ENCODE assay signal across 34 cellular contexts in genomic region chr2:18381451-18381850, GRCh38.
"Had no signal": no experiment of that assay in that cellular context is flagged by ENCODE, and none has a peak within 500 bp of the region (broad histone marks: within the 10 kb centered on the region; RNA-seq: fewer than 3 reads in every experiment).

No MANE protein-coding gene starts in this region.

- ATAC-seq: activated CD8-positive, alpha-beta T cell treated with anti-CD3 and anti-CD28 coated beads for 36 hours; activated naive CD4-positive, alpha-beta T cell treated with anti-CD3 and anti-CD28 coated beads, Interleukin-2, amount 50 U/mL, for 72 hours; activated T-cell treated with anti-CD3 and anti-CD28 coated beads, Interleukin-2, amount 50 U/mL, for 4 hours; activated T-cell treated with anti-CD3 and anti-CD28 coated beads, Interleukin-2, amount 50 U/mL, for 72 hours; activated T-helper 17 cell treated with anti-CD3 and anti-CD28 coated beads, Interleukin-2, amount 50 U/mL, for 72 hours had no signal

- H3K4me3 Mint-ChIP-seq: activated B cell treated with CpG ODN at 0.5 μM for 24 hours; activated CD4-positive, alpha-beta memory T cell treated with anti-CD3 and anti-CD28 coated beads for 36 hours; activated CD4-positive, alpha-beta T cell treated with anti-CD3 and anti-CD28 coated beads, Interleukin-2, amount 10 ng/mL, durations not matched to agents 24 days and 14 days; activated CD8-positive, alpha-beta T cell treated with anti-CD3 and anti-CD28 coated beads for 36 hours; activated naive CD4-positive, alpha-beta T cell treated with anti-CD3 and anti-CD28 coated beads for 36 hours; activated naive CD8-positive, alpha-beta T cell treated with anti-CD3 and anti-CD28 coated beads for 36 hours; activated T-cell treated with anti-CD3 and anti-CD28 coated beads, Interleukin-2, amount 50 U/mL, for 4 hours; activated T-cell treated with anti-CD3 and anti-CD28 coated beads, Interleukin-2, amount 50 U/mL, for 72 hours; activated T-helper 1 cell treated with anti-CD3 and anti-CD28 coated beads, Interleukin-12 subunit alpha, Interleukin-12 subunit beta, Interleukin-2, Interleukin-4 antibody, amounts not matched to agents 30 ng/mL and 10 ng/mL and 1 ng/mL, durations not matched to agents 14 hours and 24 hours and 36 hours; activated T-helper 17 cell treated with anti-CD3 and anti-CD28 coated beads, Interleukin-2, amount 50 U/mL, for 72 hours; brain; central memory CD8-positive, alpha-beta T cell; T-helper 2 cell treated with Interferon-gamma antibody and Interleukin-4, amounts not matched to agents 5 μg/mL and 100 μg/mL, for 36 hours had no signal

- H3K4me1 Mint-ChIP-seq: activated B cell treated with CpG ODN at 0.5 μM for 24 hours; activated CD4-positive, alpha-beta T cell treated with anti-CD3 and anti-CD28 coated beads, Interleukin-2, amount 10 ng/mL, durations not matched to agents 24 days and 14 days; activated naive CD8-positive, alpha-beta T cell treated with anti-CD3 and anti-CD28 coated beads for 36 hours; activated T-helper 17 cell treated with anti-CD3 and anti-CD28 coated beads, Interleukin-2, amount 50 U/mL, for 72 hours; central memory CD8-positive, alpha-beta T cell had no signal

- DNase-seq: activated B cell treated with CpG ODN at 0.5 μM for 24 hours; activated CD4-positive, alpha-beta memory T cell treated with anti-CD3 and anti-CD28 coated beads for 36 hours; activated CD4-positive, alpha-beta T cell treated with anti-CD3 and anti-CD28 coated beads for 4 hours; activated CD4-positive, alpha-beta T cell treated with anti-CD3 and anti-CD28 coated beads, Interleukin-2, amount 10 ng/mL, durations not matched to agents 24 days and 14 days; activated CD4-positive, alpha-beta T cell treated with anti-CD3 and anti-CD28 coated beads, Interleukin-2, amount 50 U/mL, for 1 hour; activated CD4-positive, alpha-beta T cell treated with anti-CD3 and anti-CD28 coated beads, Interleukin-2, amount 50 U/mL, for 4 hours; activated CD4-positive, CD25-positive, alpha-beta regulatory T cell treated with anti-CD3 and anti-CD28 coated beads, Interleukin-2, amount 50 U/mL, for 72 hours; activated CD8-positive, alpha-beta memory T cell treated with anti-CD3 and anti-CD28 coated beads, Interleukin-2, amount 50 U/mL, for 4 hours; activated CD8-positive, alpha-beta T cell treated with anti-CD3 and anti-CD28 coated beads for 36 hours; activated effector memory CD4-positive, alpha-beta T cell treated with anti-CD3 and anti-CD28 coated beads, Interleukin-2, amount 50 U/mL, for 16 hours; activated gamma-delta T cell treated with Interleukin-2 at 50 U/mL for 16 hours; activated naive CD4-positive, alpha-beta T cell; activated naive CD4-positive, alpha-beta T cell treated with anti-CD3 and anti-CD28 coated beads for 36 hours; activated naive CD4-positive, alpha-beta T cell treated with anti-CD3 and anti-CD28 coated beads, Interleukin-2, amount 50 U/mL, for 16 hours; activated naive CD8-positive, alpha-beta T cell treated with anti-CD3 and anti-CD28 coated beads for 36 hours; activated T-cell treated with anti-CD3 and anti-CD28 coated beads for 4 hours; activated T-cell treated with anti-CD3 and anti-CD28 coated beads, Interleukin-2, amount 50 U/mL, for 1 hour; activated T-cell treated with anti-CD3 and anti-CD28 coated beads, Interleukin-2, amount 50 U/mL, for 4 hours; activated T-cell treated with anti-CD3 and anti-CD28 coated beads, Interleukin-2, amount 50 U/mL, for 72 hours; amygdala; anterior cingulate cortex; caudate nucleus; cerebellar nuclear complex; T-helper 2 cell; T-helper 9 cell had no signal

- H3K36me3 ChIP-seq: ascending aorta, cardiac muscle cell had no signal

- H3K9me3 ChIP-seq: ascending aorta had no signal

- H3K27me3 Mint-ChIP-seq: activated CD4-positive, alpha-beta T cell treated with anti-CD3 and anti-CD28 coated beads, Interleukin-2, amount 10 ng/mL, durations not matched to agents 24 days and 14 days had no signal

- H3K27ac Mint-ChIP-seq: activated B cell treated with CpG ODN at 0.5 μM for 24 hours; activated CD4-positive, alpha-beta memory T cell treated with anti-CD3 and anti-CD28 coated beads for 36 hours; activated CD4-positive, alpha-beta T cell treated with anti-CD3 and anti-CD28 coated beads, Interleukin-2, amount 10 ng/mL, durations not matched to agents 24 days and 14 days; activated CD8-positive, alpha-beta T cell treated with anti-CD3 and anti-CD28 coated beads for 36 hours; activated naive CD4-positive, alpha-beta T cell treated with anti-CD3 and anti-CD28 coated beads for 36 hours; activated naive CD4-positive, alpha-beta T cell treated with anti-CD3 and anti-CD28 coated beads, Interleukin-2, amount 50 U/mL, for 72 hours; activated naive CD8-positive, alpha-beta T cell treated with anti-CD3 and anti-CD28 coated beads for 36 hours; activated T-cell treated with anti-CD3 and anti-CD28 coated beads, Interleukin-2, amount 50 U/mL, for 72 hours; activated T-helper 1 cell treated with anti-CD3 and anti-CD28 coated beads, Interleukin-12 subunit alpha, Interleukin-12 subunit beta, Interleukin-2, Interleukin-4 antibody, amounts not matched to agents 30 ng/mL and 10 ng/mL and 1 ng/mL, durations not matched to agents 14 hours and 24 hours and 36 hours; activated T-helper 17 cell treated with anti-CD3 and anti-CD28 coated beads, Interleukin-2, amount 50 U/mL, for 72 hours; brain; T-helper 2 cell treated with Interferon-gamma antibody and Interleukin-4, amounts not matched to agents 5 μg/mL and 100 μg/mL, for 36 hours had no signal

- H3K27ac ChIP-seq: ascending aorta, cardiac muscle cell, VCaP had no signal

- H3K4me3 ChIP-seq: ascending aorta, cardiac muscle cell had no signal

- H3K4me1 ChIP-seq: ascending aorta had no signal

- H3K27me3 ChIP-seq: ascending aorta, cardiac muscle cell had no signal

- H3K36me3 Mint-ChIP-seq: activated CD4-positive, alpha-beta memory T cell treated with anti-CD3 and anti-CD28 coated beads for 36 hours; activated naive CD4-positive, alpha-beta T cell treated with anti-CD3 and anti-CD28 coated beads, Interleukin-2, amount 50 U/mL, for 72 hours; activated naive CD8-positive, alpha-beta T cell treated with anti-CD3 and anti-CD28 coated beads for 36 hours; brain had no signal
